In genomic region chr22:43992331-43992821, GRCh38 we compare ENCODE assay signal across 10 cellular contexts. TPM values are rescaled to one million over a fixed set of nuclear protein-coding genes. Genes with fewer than 3 reads are reported as not detected.
DNase-seq lines count a peak whose midpoint lies in the region; ATAC-seq and TF ChIP-seq lines count a peak whose summit lies in the region.
"Had no signal": no experiment of that assay in that cellular context is flagged by ENCODE, and none has a peak within 500 bp of the region (broad histone marks: within the 10 kb centered on the region; RNA-seq: fewer than 3 reads in every experiment).

No MANE protein-coding gene starts in this region.

- H4K5ac ChIP-seq in H9 (ENCODE audit: insufficient read length, low read depth, low read length): no peak overlapping the region

- no peaks in the 10 kb centered on the region for H3K9me3 Mint-ChIP-seq in H9
- H3K9me3 Mint-ChIP-seq: activated CD8-positive, alpha-beta T cell treated with anti-CD3 and anti-CD28 coated beads for 36 hours had no signal

- CTCF ChIA-PET in RWPE1 (lab: Yijun Ruan, JAX): interaction anchor here (0.6 to 2.3 kb wide), 8 partner anchors 9 to 677 kb away, joined by 3 to 30 read pairs (median 4); no protein-coding TSS in a partner anchor

- TF ChIP-seq CTCF in foreskin fibroblast (IDR thresholded peaks at IDR 0.05; ENCODE audit: low read depth, low read length): no peak
- TF ChIP-seq CTCF in H9 (conservative IDR thresholded peaks at IDR 0.05): no peak
- TF ChIP-seq CTCF in RWPE1 (conservative IDR thresholded peaks at IDR 0.05; ENCODE audit: low read depth): no peak

- no CpG with 5 or more reads among the region's 16 CpGs for WGBS in H9 (ENCODE audit: extremely low coverage, insufficient read length, low lambda C conversion rate)

- no peak overlapping the region for H2BK15ac ChIP-seq in H9 (ENCODE audit: low read depth, low read length)

- no peaks in the 10 kb centered on the region for H3K23me2 ChIP-seq in H9 (ENCODE audit: insufficient read length, low read depth, low read length, poor library complexity, severe bottlenecking)

- no peaks in the 10 kb centered on the region for H3K79me2 ChIP-seq in H9 (ENCODE audit: insufficient read depth, low read length)

- no peaks in the 10 kb centered on the region for H3K27me3 ChIP-seq in H9 (ENCODE audit: insufficient read depth, low read length)
- H3K27me3 ChIP-seq: suprapubic skin had no signal

- no peaks in the 10 kb centered on the region for H3K9me3 ChIP-seq in T-helper 17 cell (ENCODE audit: control insufficient read depth, low read length, poor library complexity, severe bottlenecking)
- no peaks in the 10 kb centered on the region for H3K9me3 ChIP-seq in H9 (ENCODE audit: control insufficient read depth, low read depth, low read length)
- H3K9me3 ChIP-seq: suprapubic skin had no signal

- H3K56ac ChIP-seq in H9 (ENCODE audit: insufficient read length, low read depth, low read length): no peak overlapping the region

- H2BK20ac ChIP-seq in H9 (ENCODE audit: low read depth, low read length, poor library complexity, severe bottlenecking): no peak overlapping the region

- H4K91ac ChIP-seq in H9 (ENCODE audit: insufficient read length, low read depth, low read length): no peak overlapping the region

- H2AFZ ChIP-seq in H9 (ENCODE audit: low read length): no peak overlapping the region

- ATAC-seq in T-helper 17 cell (no peak), GM18907 (IDR thresholded peaks at IDR 0.05; ENCODE audit: unreplicated experiment) (no peak)

- no peak overlapping the region for H3K18ac ChIP-seq in H9 (ENCODE audit: insufficient read length, low read depth, low read length)

- no peak overlapping the region for H2BK12ac ChIP-seq in H9 (ENCODE audit: insufficient read length, low read depth, low read length)

- H3K4me2 ChIP-seq in H9 (ENCODE audit: insufficient read depth, insufficient read length, low read length): no peak overlapping the region

- DNase-seq in NCI-H1694 treated with DMSO at 0.1 percent for 48 hours (lab: John Stamatoyannopoulos, UW): peak; percentile 40
- DNase-seq in NCI-H1694 (lab: John Stamatoyannopoulos, UW): no peak
- no peak for DNase-seq in T-helper 17 cell
- peak; percentile 84 to 85 for DNase-seq in foreskin fibroblast
- DNase-seq in H9: no peak
- DNase-seq in RWPE1 (ENCODE audit: low spot score): no peak

- no peak overlapping the region for H3K4ac ChIP-seq in H9 (ENCODE audit: low read depth, low read length)

- H4K20me1 ChIP-seq in H9 (ENCODE audit: control insufficient read depth, insufficient read depth, insufficient read length): peaks cover 4% of the 10 kb centered on the region

- H3K4me3 Mint-ChIP-seq in T-helper 17 cell (no peak overlapping the region), H9 (no peak overlapping the region)
- H3K4me3 Mint-ChIP-seq: activated CD8-positive, alpha-beta T cell treated with anti-CD3 and anti-CD28 coated beads for 36 hours had no signal

- peaks cover 4% of the 10 kb centered on the region for H3K36me3 Mint-ChIP-seq in T-helper 17 cell (ENCODE audit: low read depth)
- peaks cover 17 to 81% (median 79%) of the 10 kb centered on the region in 3 experiments; a peak in 6 of 7 replicates for H3K36me3 Mint-ChIP-seq in H9 (ENCODE audit: insufficient read depth in 1 of 3, low read depth in 3 of 3)

- H3K23ac ChIP-seq in H9 (ENCODE audit: insufficient read length, low read depth, low read length): no peak overlapping the region

- no peak overlapping the region for H4K8ac ChIP-seq in H9 (replicated peaks; ENCODE audit: insufficient read length, low read depth, low read length)

- H2AK5ac ChIP-seq in H9 (ENCODE audit: insufficient read length, low read length): no peak overlapping the region

- H3K4me1 Mint-ChIP-seq in T-helper 17 cell: peaks cover 30% of the 10 kb centered on the region
- peaks cover 4 to 8% of the 10 kb centered on the region in 2 experiments; a peak in 3 of 4 replicates for H3K4me1 Mint-ChIP-seq in H9

- no peaks in the 10 kb centered on the region for H3K79me1 ChIP-seq in H9 (ENCODE audit: insufficient read depth, low read depth, low read length, poor library complexity, severe bottlenecking)

- H3K27ac ChIP-seq in temporal lobe (ENCODE audit: low read depth, low read length): peak overlapping the region; percentile 72
- no peak overlapping the region for H3K27ac ChIP-seq in H9 (ENCODE audit: insufficient read length, low read depth, low read length)
- no peak overlapping the region for H3K27ac ChIP-seq in RWPE1
- H3K27ac ChIP-seq: suprapubic skin had no signal

- no peak overlapping the region for H2BK120ac ChIP-seq in H9 (ENCODE audit: low read depth, low read length, poor library complexity, severe bottlenecking)

- H3K27me3 Mint-ChIP-seq in T-helper 17 cell (no peaks in the 10 kb centered on the region), H9 (ENCODE audit: low read depth) (no peaks in the 10 kb centered on the region)
- H3K27me3 Mint-ChIP-seq: activated CD8-positive, alpha-beta T cell treated with anti-CD3 and anti-CD28 coated beads for 36 hours had no signal

- H3K14ac ChIP-seq in H9 (ENCODE audit: insufficient read depth, low read length): no peak overlapping the region; the same call in 1 of the 2 replicates

- H3K9ac ChIP-seq in H9 (ENCODE audit: extremely low read depth, insufficient read length, low read length): no peak overlapping the region

- POLR2A ChIA-PET in RWPE1 (lab: Yijun Ruan, JAX; ENCODE audit: low non-redundant PET): no interaction called here

- peak overlapping the region; percentile 21 for H3K27ac Mint-ChIP-seq in T-helper 17 cell
- no peak overlapping the region; a peak in 1 of 7 replicates for H3K27ac Mint-ChIP-seq in H9
- H3K27ac Mint-ChIP-seq: activated CD8-positive, alpha-beta T cell treated with anti-CD3 and anti-CD28 coated beads for 36 hours had no signal

- no peak overlapping the region for H3K4me3 ChIP-seq in foreskin fibroblast (ENCODE audit: low read depth in 1 of 2, low read length in 2 of 2)
- H3K4me3 ChIP-seq: suprapubic skin had no signal

- no peak overlapping the region for H2BK5ac ChIP-seq in H9 (ENCODE audit: insufficient read length, low read length)

- no peaks in the 10 kb centered on the region for H3K4me1 ChIP-seq in H9 (ENCODE audit: insufficient read depth, low read length)

- no peak overlapping the region for H3T11ph ChIP-seq in H9 (ENCODE audit: low read length)

RNA-seq across cellular contexts. Expression of gene PARVB, which starts 31.7 kb away (rescaled TPM):
- 10 to 100 TPM; 14.6 to 36.4 TPM for total RNA-seq in T-helper 17 cell
- total RNA-seq in temporal lobe: 5.4 TPM
- 15.6 and 17.2 TPM in 2 replicates for total RNA-seq in H9 (2021)

RNA-seq across cellular contexts. Expression of gene SAMM50, which starts 37.1 kb away (rescaled TPM):
- total RNA-seq in T-helper 17 cell (10 to 100 TPM; 24.8 to 26.0 TPM), temporal lobe (28.5 TPM), H9 (2021) (56.6 and 57.2 TPM in 2 replicates)

Comparison
In these comparisons a context has a peak if more than half of its experiments do, and no peak if none do; other contexts are left out.
1. DNase-seq: peak in NCI-H1694 treated with DMSO at 0.1 percent for 48 hours (single experiment) and foreskin fibroblast (2 of 2); none in NCI-H1694 (single experiment), T-helper 17 cell (0 of 3), H9 (single experiment) and RWPE1 (single experiment).